29 cellular contexts compared by ENCODE assay signal in genomic region chr1:228171221-228171891, GRCh38. TPM values are rescaled to one million over a fixed set of nuclear protein-coding genes. Genes with fewer than 3 reads are reported as not detected.
A peak's percentile ranks its signal among the peaks of the same experiment; 100 is the strongest.
DNase-seq lines count a peak whose midpoint lies in the region; ATAC-seq, FAIRE-seq and TF ChIP-seq lines count a peak whose summit lies in the region.
"Had no signal": no experiment of that assay in that cellular context is flagged by ENCODE, and none has a peak within 500 bp of the region (broad histone marks: within the 10 kb centered on the region; RNA-seq: fewer than 3 reads in every experiment).

No MANE protein-coding gene starts in this region.

- ATAC-seq in sciatic nerve (no peak), HG02798 (IDR thresholded peaks at IDR 0.05; ENCODE audit: poor library complexity, unreplicated experiment) (no peak), GM18498 (IDR thresholded peaks at IDR 0.05; ENCODE audit: unreplicated experiment) (no peak)
- ATAC-seq: activated naive CD8-positive, alpha-beta T cell treated with anti-CD3 and anti-CD28 coated beads, Interleukin-2, amount 50 U/mL, for 24 hours; naive thymus-derived CD4-positive, alpha-beta T cell had no signal

- H3K9me3 ChIP-seq in Caco-2 (peaks cover 9% of the 10 kb centered on the region), kidney (ENCODE audit: control insufficient read depth in 1 of 2, low read length in 2 of 2) (no peaks in the 10 kb centered on the region)
- H3K9me3 ChIP-seq: BLaER1, esophagus muscularis mucosa, tibial artery had no signal

- H3K27me3 Mint-ChIP-seq in CD14-positive monocyte (ENCODE audit: low read depth in 3 of 3) (peaks cover 0 to 4% (median 0%) of the 10 kb centered on the region in 3 donors), Caco-2 (ENCODE audit: insufficient read depth, unreplicated experiment) (no peaks in the 10 kb centered on the region)
- H3K27me3 Mint-ChIP-seq: activated naive CD8-positive, alpha-beta T cell treated with anti-CD3 and anti-CD28 coated beads, Interleukin-2, amount 50 U/mL, for 24 hours; naive thymus-derived CD4-positive, alpha-beta T cell had no signal

- H3K4me1 ChIP-seq in Caco-2, result no peaks in the 10 kb centered on the region
- peaks cover 5% of the 10 kb centered on the region in 2 donors for H3K4me1 ChIP-seq in kidney (ENCODE audit: control insufficient read depth in 1 of 2, insufficient read depth in 1 of 2, low read depth in 1 of 2, low read length in 2 of 2)

- no peak for DNase-seq in CD14-positive monocyte (ENCODE audit: low spot score)
- DNase-seq in Caco-2, result no peak
- peak; percentile 69 for DNase-seq in kidney
- DNase-seq in sciatic nerve (ENCODE audit: low spot score), result peak; percentile 45
- no peak for DNase-seq in caudate nucleus (lab: John Stamatoyannopoulos, UW)
- DNase-seq: activated CD4-positive, CD25-positive, alpha-beta regulatory T cell treated with anti-CD3 and anti-CD28 coated beads, Interleukin-2, amount 50 U/mL, for 72 hours; activated CD8-positive, alpha-beta memory T cell treated with anti-CD3 and anti-CD28 coated beads for 24 hours; activated gamma-delta T cell treated with Interleukin-2 at 50 U/mL for 16 hours; activated naive CD8-positive, alpha-beta T cell treated with anti-CD3 and anti-CD28 coated beads, Interleukin-2, amount 50 U/mL, for 24 hours; activated T-cell treated with anti-CD3 and anti-CD28 coated beads for 4 hours; DMS79; foreskin fibroblast; naive thymus-derived CD4-positive, alpha-beta T cell; NCI-H1436 treated with DMSO at 0.1 percent for 48 hours; NCI-H446; NCI-H748 treated with DMSO at 0.1 percent for 48 hours; retina; SIG-M5; small intestine had no signal

- H3K27ac Mint-ChIP-seq in CD14-positive monocyte (peak overlapping the region in 5 of 7 donors; percentile 24 to 65 (median 41)), Caco-2 (ENCODE audit: unreplicated experiment) (peak overlapping the region; percentile 39)
- H3K27ac Mint-ChIP-seq: activated naive CD8-positive, alpha-beta T cell treated with anti-CD3 and anti-CD28 coated beads, Interleukin-2, amount 50 U/mL, for 24 hours had no signal

- peaks cover 0 to 1% (median 0%) of the 10 kb centered on the region in 7 donors for H3K9me3 Mint-ChIP-seq in CD14-positive monocyte
- H3K9me3 Mint-ChIP-seq in Caco-2 (ENCODE audit: unreplicated experiment), result no peaks in the 10 kb centered on the region
- H3K9me3 Mint-ChIP-seq: activated naive CD8-positive, alpha-beta T cell treated with anti-CD3 and anti-CD28 coated beads, Interleukin-2, amount 50 U/mL, for 24 hours; naive thymus-derived CD4-positive, alpha-beta T cell; T-helper 2 cell treated with Interferon-gamma antibody and Interleukin-4, amounts not matched to agents 5 μg/mL and 100 μg/mL, for 36 hours had no signal

- H3K4me1 Mint-ChIP-seq in CD14-positive monocyte, result peaks cover 17% of the 10 kb centered on the region
- no peaks in the 10 kb centered on the region for H3K4me1 Mint-ChIP-seq in Caco-2 (ENCODE audit: low read depth, unreplicated experiment)

- no peak overlapping the region for H3K27ac ChIP-seq in kidney (ENCODE audit: low read depth in 2 of 2, low read length in 2 of 2)
- H3K27ac ChIP-seq in caudate nucleus (ENCODE audit: low read depth, low read length), result no peak overlapping the region
- H3K27ac ChIP-seq: esophagus muscularis mucosa, tibial artery had no signal

- TF ChIP-seq CTCF in CD14-positive monocyte (IDR thresholded peaks at IDR 0.05), result no peak
- no peak for TF ChIP-seq CTCF in Caco-2 (IDR thresholded peaks at IDR 0.05; ENCODE audit: insufficient read depth in 1 of 2, low read depth in 1 of 2, low read length in 1 of 2, severe bottlenecking in 1 of 2, unreplicated experiment in 1 of 2)
- no peak for TF ChIP-seq CTCF in kidney (IDR thresholded peaks at IDR 0.05; ENCODE audit: borderline replicate concordance, extremely low read depth, insufficient read depth)

- intact Hi-C loops in CD14-positive monocyte (cut with micrococcal nuclease), result loop anchor here in 1 of 2 donors (5.0 kb wide), 1 partner anchor 384 kb away; no protein-coding TSS in a partner anchor
- intact Hi-C loops in Caco-2 (cut with micrococcal nuclease; ENCODE audit: unreplicated experiment), result no loop called here
- intact Hi-C loops in kidney (cut with DNase I), result no loop called here
- intact Hi-C loops in sciatic nerve (cut with DNase I), result no loop called here

- H3K36me3 ChIP-seq in Caco-2 (ENCODE audit: control insufficient read depth, insufficient read depth, low read length), result no peaks in the 10 kb centered on the region
- peaks cover 0 to 3% of the 10 kb centered on the region in 2 donors for H3K36me3 ChIP-seq in kidney (ENCODE audit: control insufficient read depth in 1 of 2, insufficient read depth in 2 of 2, low read length in 2 of 2)

- no peak overlapping the region for H3K9ac ChIP-seq in kidney (ENCODE audit: low read length in 2 of 2)

- H3K4me3 ChIP-seq in Caco-2 (ENCODE audit: low read depth, low read length) (no peak overlapping the region), kidney (ENCODE audit: low read length in 2 of 2) (no peak overlapping the region)
- H3K4me3 ChIP-seq: BLaER1, esophagus muscularis mucosa, tibial artery had no signal

- H3K4me3 Mint-ChIP-seq in CD14-positive monocyte (no peak overlapping the region), Caco-2 (ENCODE audit: unreplicated experiment) (no peak overlapping the region)
- H3K4me3 Mint-ChIP-seq: activated naive CD8-positive, alpha-beta T cell treated with anti-CD3 and anti-CD28 coated beads, Interleukin-2, amount 50 U/mL, for 24 hours; naive thymus-derived CD4-positive, alpha-beta T cell; T-helper 2 cell treated with Interferon-gamma antibody and Interleukin-4, amounts not matched to agents 5 μg/mL and 100 μg/mL, for 36 hours had no signal

- CTCF ChIA-PET in Caco-2 (lab: Charles Lee), result interaction anchor here (0.6 kb wide), 2 partner anchors 9 to 1230 kb away, joined by 3 to 6 read pairs; no protein-coding TSS in a partner anchor

- no peak for FAIRE-seq in kidney (lab: Jason Lieb, UNC)
- FAIRE-seq: G401.6, GM19239, H1, RCC 7860, small intestine had no signal

- BruUV-seq in Caco-2 (replicated peaks; lab: Mats Ljungman, UMichigan), result no TSS peak

- no peaks in the 10 kb centered on the region for H3K27me3 ChIP-seq in Caco-2 (replicated peaks; ENCODE audit: control insufficient read depth, insufficient read depth, low read length)
- H3K27me3 ChIP-seq: BLaER1, esophagus muscularis mucosa, tibial artery had no signal

- POLR2A ChIA-PET in Caco-2 (lab: Charles Lee), result no interaction called here

- peaks cover 7% of the 10 kb centered on the region in 2 donors for H3K36me3 Mint-ChIP-seq in CD14-positive monocyte
- H3K36me3 Mint-ChIP-seq in Caco-2 (ENCODE audit: insufficient read depth, unreplicated experiment), result peaks cover 13% of the 10 kb centered on the region
- H3K36me3 Mint-ChIP-seq: naive thymus-derived CD4-positive, alpha-beta T cell had no signal

RNA-seq across cellular contexts. Expression of gene IBA57, which starts 5.8 kb away (rescaled TPM):
- polyA plus RNA-seq in CD14-positive monocyte, result 1 to 10 TPM; 1.6 to 2.1 TPM
- 14.3 and 15.4 TPM in 2 replicates for total RNA-seq in Caco-2 (2022)
- total RNA-seq in kidney, result 13.0 TPM
- polyA plus RNA-seq in kidney (ENCODE audit: insufficient read depth, low read depth, low replicate concordance), result 4.7 TPM
- total RNA-seq in sciatic nerve, result 10.4 TPM

RNA-seq across cellular contexts. Expression of gene GJC2, which starts 21.6 kb away (rescaled TPM):
- polyA plus RNA-seq in CD14-positive monocyte, result not detected
- total RNA-seq in Caco-2 (2022), result 1.1 and 1.5 TPM in 2 replicates
- 6.0 TPM for total RNA-seq in kidney
- polyA plus RNA-seq in kidney (ENCODE audit: insufficient read depth, low read depth, low replicate concordance), result 0.73 TPM
- total RNA-seq in sciatic nerve, result 10.5 TPM
- polyA plus RNA-seq: naive thymus-derived CD4-positive, alpha-beta T cell had no signal

RNA-seq across cellular contexts. Expression of gene GUK1, which starts 31.3 kb away (rescaled TPM):
- 100 to 1,000 TPM; 262 to 316 TPM for polyA plus RNA-seq in CD14-positive monocyte
- total RNA-seq in Caco-2 (2022), result 73.6 and 74.4 TPM in 2 replicates
- total RNA-seq in kidney, result 221 TPM
- polyA plus RNA-seq in kidney (ENCODE audit: insufficient read depth, low read depth, low replicate concordance), result 410 TPM
- total RNA-seq in sciatic nerve, result 250 TPM

RNA-seq across cellular contexts. Expression of gene OBSCN, which starts 36.5 kb away (rescaled TPM):
- polyA plus RNA-seq in CD14-positive monocyte (under 1 TPM; 0.57 to 0.76 TPM), kidney (ENCODE audit: insufficient read depth, low read depth, low replicate concordance) (14.5 TPM)
- total RNA-seq in Caco-2 (2022) (5.6 and 6.4 TPM in 2 replicates), kidney (30.0 TPM), sciatic nerve (18.3 TPM)

Comparison
In these comparisons a context has a peak if more than half of its experiments do, and no peak if none do; other contexts are left out.
1. DNase-seq: peak in kidney (single experiment) and sciatic nerve (single experiment); none in CD14-positive monocyte (single experiment), Caco-2 (0 of 2) and caudate nucleus (0 of 61).